In the genomic region with DNA sequence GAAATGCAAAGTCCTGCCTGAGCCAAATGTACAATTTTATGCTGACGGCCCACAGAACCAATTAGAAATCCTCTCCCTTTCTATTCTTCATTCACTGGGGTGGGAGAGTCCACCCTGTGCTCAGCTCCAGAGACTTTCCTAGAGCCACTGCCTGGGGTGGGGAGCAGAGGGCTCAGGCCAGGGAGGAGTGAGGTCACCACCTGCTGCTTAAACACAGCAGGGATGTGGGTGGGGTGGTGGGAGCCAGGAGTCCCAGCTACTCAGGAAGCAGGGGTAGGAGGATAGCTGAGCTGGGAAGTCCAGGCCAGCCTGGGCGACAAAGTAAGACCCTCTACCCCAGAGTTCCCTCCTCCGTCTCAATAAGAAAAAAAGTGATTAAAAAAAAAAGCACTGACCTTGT, we compare ENCODE assay signal across 21 cellular contexts. TPM values are rescaled to one million over a fixed set of nuclear protein-coding genes. Genes with fewer than 3 reads are reported as not detected.
A peak's percentile ranks its signal among the peaks of the same experiment; 100 is the strongest.
DNase-seq lines count a peak whose midpoint lies in the region; ATAC-seq, FAIRE-seq and TF ChIP-seq lines count a peak whose summit lies in the region.
"Had no signal": no experiment of that assay in that cellular context is flagged by ENCODE, and none has a peak within 500 bp of the region (broad histone marks: within the 10 kb centered on the region; RNA-seq: fewer than 3 reads in every experiment).

No MANE protein-coding gene starts in this region.

- TF ChIP-seq CTCF in PC-9 (conservative IDR thresholded peaks at IDR 0.05): no peak
- no peak for TF ChIP-seq CTCF in esophagus squamous epithelium (IDR thresholded peaks at IDR 0.05)
- TF ChIP-seq CTCF in neural progenitor cell (IDR thresholded peaks at IDR 0.05): no peak

- CTCF ChIA-PET in PC-9 (lab: Charles Lee): no interaction called here

- no peak for TF ChIP-seq POLR2A in esophagus squamous epithelium (IDR thresholded peaks at IDR 0.05)

- POLR2A ChIA-PET in PC-9 (lab: Charles Lee; ENCODE audit: unreplicated experiment): interaction anchor here (0.6 kb wide), 1 partner anchor 961 kb away, joined by 4 read pairs; no protein-coding TSS in a partner anchor

- no peaks in the 10 kb centered on the region for H3K36me3 ChIP-seq in H7 (replicated peaks; ENCODE audit: control insufficient read depth, insufficient read depth, low read length)
- H3K36me3 ChIP-seq in PC-9 (ENCODE audit: low read depth): peaks cover 5% of the 10 kb centered on the region; the same call in 1 of the 2 replicates
- peaks cover 0 to 64% (median 0%) of the 10 kb centered on the region in 3 donors for H3K36me3 ChIP-seq in esophagus squamous epithelium
- no peaks in the 10 kb centered on the region for H3K36me3 ChIP-seq in neural progenitor cell
- H3K36me3 ChIP-seq: Peyer's patch, uterus had no signal

- H4K20me1 ChIP-seq in PC-9 (ENCODE audit: insufficient read depth) (no peaks in the 10 kb centered on the region), neural progenitor cell (ENCODE audit: low read depth) (peaks cover 7% of the 10 kb centered on the region)

- FAIRE-seq in frontal cortex (lab: Jason Lieb, UNC): no peak

- H3K36me3 Mint-ChIP-seq in neural progenitor cell: peaks cover 48% of the 10 kb centered on the region
- H3K36me3 Mint-ChIP-seq in activated naive CD4-positive, alpha-beta T cell treated with anti-CD3 and anti-CD28 coated beads, Interleukin-2, amount 50 U/mL, for 72 hours: peaks cover 31 to 75% of the 10 kb centered on the region in 2 donors
- H3K36me3 Mint-ChIP-seq: natural killer cell had no signal

- H3K27me3 Mint-ChIP-seq in neural progenitor cell (ENCODE audit: insufficient read depth, low read depth): no peaks in the 10 kb centered on the region
- H3K27me3 Mint-ChIP-seq: activated naive CD8-positive, alpha-beta T cell treated with anti-CD3 and anti-CD28 coated beads, Interleukin-2, amount 10 ng/mL, durations not matched to agents 7 days and 5 days; activated T-helper 17 cell treated with anti-CD3 and anti-CD28 coated beads, Interleukin-2, amount 50 U/mL, for 72 hours; progenitor cell of endocrine pancreas had no signal

- H3K9me3 Mint-ChIP-seq in neural progenitor cell: peaks cover 23% of the 10 kb centered on the region
- H3K9me3 Mint-ChIP-seq in activated naive CD4-positive, alpha-beta T cell treated with anti-CD3 and anti-CD28 coated beads, Interleukin-2, amount 50 U/mL, for 72 hours: peaks cover 0 to 17% of the 10 kb centered on the region in 2 donors
- H3K9me3 Mint-ChIP-seq: activated T-helper 17 cell treated with anti-CD3 and anti-CD28 coated beads, Interleukin-2, amount 50 U/mL, for 72 hours; natural killer cell had no signal

- intact Hi-C loops in PC-9 (cut with micrococcal nuclease; ENCODE audit: unreplicated experiment) (no loop called here), esophagus squamous epithelium (cut with DNase I) (no loop called here)

- H3K4me3 ChIP-seq in H7 (ENCODE audit: insufficient read depth, low read depth, low read length) (no peak overlapping the region), PC-9 (no peak overlapping the region), esophagus squamous epithelium (no peak overlapping the region), neural progenitor cell (no peak overlapping the region)
- H3K4me3 ChIP-seq: Peyer's patch, uterus had no signal

- H3K27ac ChIP-seq in PC-9 (peak overlapping the region; percentile 70), esophagus squamous epithelium (peak overlapping the region; percentile 17 to 70 (median 58)), neural progenitor cell (peak overlapping the region; percentile 30)
- H3K27ac ChIP-seq: C4-2B, Peyer's patch, uterus had no signal

- H3F3A ChIP-seq in PC-9 (ENCODE audit: insufficient read depth, low read depth) (peaks cover 11% of the 10 kb centered on the region; the same call in 1 of the 2 replicates), neural progenitor cell (ENCODE audit: low read depth) (peaks cover 4% of the 10 kb centered on the region)

- BruUV-seq in PC-9 (replicated peaks; lab: Mats Ljungman, UMichigan): TSS peak; percentile 71

- no peak overlapping the region for H3K4me3 Mint-ChIP-seq in neural progenitor cell
- H3K4me3 Mint-ChIP-seq: activated naive CD8-positive, alpha-beta T cell treated with anti-CD3 and anti-CD28 coated beads, Interleukin-2, amount 10 ng/mL, durations not matched to agents 7 days and 5 days; activated T-helper 17 cell treated with anti-CD3 and anti-CD28 coated beads, Interleukin-2, amount 50 U/mL, for 72 hours; natural killer cell had no signal

- peaks cover 8% of the 10 kb centered on the region for H3K9me3 ChIP-seq in PC-9 (ENCODE audit: insufficient read depth, low read depth)
- H3K9me3 ChIP-seq in esophagus squamous epithelium: peaks cover 0 to 11% (median 0%) of the 10 kb centered on the region in 3 donors
- no peaks in the 10 kb centered on the region for H3K9me3 ChIP-seq in neural progenitor cell (ENCODE audit: low read depth)
- H3K9me3 ChIP-seq: Peyer's patch, uterus had no signal

- H3K27me3 ChIP-seq in H7 (ENCODE audit: control insufficient read depth, insufficient read depth, low read length): no peaks in the 10 kb centered on the region
- no peaks in the 10 kb centered on the region for H3K27me3 ChIP-seq in PC-9 (ENCODE audit: insufficient read depth, low read depth)
- H3K27me3 ChIP-seq in esophagus squamous epithelium: no peaks in the 10 kb centered on the region
- H3K27me3 ChIP-seq in neural progenitor cell: no peaks in the 10 kb centered on the region
- H3K27me3 ChIP-seq: Peyer's patch, uterus had no signal

- DNase-seq in H7: peak; percentile 11
- no peak for DNase-seq in PC-9
- no peak for DNase-seq in esophagus squamous epithelium (lab: John Stamatoyannopoulos, UW)
- DNase-seq in neural progenitor cell (ENCODE audit: low spot score): no peak
- no peak for DNase-seq in frontal cortex (ENCODE audit: low spot score in 2 of 2)
- no peak for DNase-seq in activated naive CD4-positive, alpha-beta T cell treated with anti-CD3 and anti-CD28 coated beads, Interleukin-2, amount 50 U/mL, for 72 hours (ENCODE audit: low spot score in 2 of 2)
- DNase-seq in activated CD8-positive, alpha-beta memory T cell treated with anti-CD3 and anti-CD28 coated beads for 24 hours: no peak
- no peak for DNase-seq in foreskin melanocyte
- DNase-seq: activated CD4-positive, alpha-beta T cell treated with anti-CD3 and anti-CD28 coated beads, Interleukin-2, amount 50 U/mL, for 1 hour; activated naive CD8-positive, alpha-beta T cell treated with anti-CD3 and anti-CD28 coated beads, Interleukin-2, amount 10 ng/mL, durations not matched to agents 7 days and 5 days; erythroblast; Karpas-422; left colon; natural killer cell; NCI-H1092; NCI-H2029; Peyer's patch; uterus had no signal

- no peak overlapping the region for H3K9ac ChIP-seq in neural progenitor cell

- H3K4me1 ChIP-seq in PC-9 (replicated peaks; ENCODE audit: insufficient read depth) (peaks cover 13% of the 10 kb centered on the region), esophagus squamous epithelium (peaks cover 0 to 10% (median 0%) of the 10 kb centered on the region in 3 donors), neural progenitor cell (peaks cover 15% of the 10 kb centered on the region)
- H3K4me1 ChIP-seq: Peyer's patch, uterus had no signal

- no peak for ATAC-seq in activated naive CD4-positive, alpha-beta T cell treated with anti-CD3 and anti-CD28 coated beads, Interleukin-2, amount 50 U/mL, for 72 hours
- ATAC-seq: activated T-helper 17 cell treated with anti-CD3 and anti-CD28 coated beads, Interleukin-2, amount 50 U/mL, for 72 hours; left colon; natural killer cell had no signal

- H2AFZ ChIP-seq in PC-9: no peak overlapping the region
- no peak overlapping the region for H2AFZ ChIP-seq in neural progenitor cell (replicated peaks)

- no peak overlapping the region for H3K27ac Mint-ChIP-seq in neural progenitor cell
- no peak overlapping the region for H3K27ac Mint-ChIP-seq in activated naive CD4-positive, alpha-beta T cell treated with anti-CD3 and anti-CD28 coated beads, Interleukin-2, amount 50 U/mL, for 72 hours
- H3K27ac Mint-ChIP-seq: activated naive CD8-positive, alpha-beta T cell treated with anti-CD3 and anti-CD28 coated beads, Interleukin-2, amount 10 ng/mL, durations not matched to agents 7 days and 5 days; activated T-helper 17 cell treated with anti-CD3 and anti-CD28 coated beads, Interleukin-2, amount 50 U/mL, for 72 hours; progenitor cell of endocrine pancreas had no signal

- no peaks in the 10 kb centered on the region for H3K9me2 ChIP-seq in PC-9 (ENCODE audit: insufficient read depth)

- WGBS in esophagus squamous epithelium, 2 donors: 94 to 100% methylated on average over 3 of the region's 3 CpGs

- peaks cover 6% of the 10 kb centered on the region for H3K4me1 Mint-ChIP-seq in neural progenitor cell
- H3K4me1 Mint-ChIP-seq: activated naive CD8-positive, alpha-beta T cell treated with anti-CD3 and anti-CD28 coated beads, Interleukin-2, amount 10 ng/mL, durations not matched to agents 7 days and 5 days had no signal

- H3K4me2 ChIP-seq in PC-9 (no peak overlapping the region), neural progenitor cell (peak overlapping the region; percentile 14)

- H3K79me2 ChIP-seq in PC-9 (ENCODE audit: low read depth): no peaks in the 10 kb centered on the region
- H3K79me2 ChIP-seq in neural progenitor cell (ENCODE audit: low read depth): peaks cover 6% of the 10 kb centered on the region

RNA-seq across cellular contexts. Expression of gene ZNF83, which starts 26.9 kb away (rescaled TPM):
- total RNA-seq in H7 (2014; rRNA removed; shearing (Covaris generic)): 16.5 and 35.1 TPM in 2 replicates
- total RNA-seq in PC-9 (2021): 54.6 and 60.6 TPM in 2 replicates
- total RNA-seq in esophagus squamous epithelium: 10 to 100 TPM; 10.3 to 45.8 (median 15.8) TPM
- 63.8 and 76.2 TPM in 2 replicates for total RNA-seq in neural progenitor cell (ENCODE audit: low replicate concordance)
- 29.3 TPM for total RNA-seq in frontal cortex
- total RNA-seq in activated naive CD4-positive, alpha-beta T cell treated with anti-CD3 and anti-CD28 coated beads, Interleukin-2, amount 50 U/mL, for 72 hours: 10 to 100 TPM; 37.0 to 49.9 TPM
